In genomic region chr10:102517553-102517952, GRCh38 we compare ENCODE assay signal across 1 cellular context.
TF ChIP-seq lines count a peak whose summit lies in the region.

No MANE protein-coding gene starts in this region.

TF ChIP-seq in WTC11, 78 proteins besides CTCF, POLR2A, EP300 and RAD21 (continued from another document):
- TF ChIP-seq SMAD3 (CRISPR knock-in tag; IDR thresholded peaks at IDR 0.05; ENCODE audit: borderline replicate concordance) (no peak), ZNF671 (CRISPR knock-in tag; IDR thresholded peaks at IDR 0.05) (no peak), USF1 (CRISPR knock-in tag; IDR thresholded peaks at IDR 0.05) (no peak), ERG (CRISPR knock-in tag; IDR thresholded peaks at IDR 0.05) (no peak), ZMAT4 (CRISPR knock-in tag; IDR thresholded peaks at IDR 0.05) (no peak)
